28 cellular contexts compared by ENCODE assay signal in the genomic region with DNA sequence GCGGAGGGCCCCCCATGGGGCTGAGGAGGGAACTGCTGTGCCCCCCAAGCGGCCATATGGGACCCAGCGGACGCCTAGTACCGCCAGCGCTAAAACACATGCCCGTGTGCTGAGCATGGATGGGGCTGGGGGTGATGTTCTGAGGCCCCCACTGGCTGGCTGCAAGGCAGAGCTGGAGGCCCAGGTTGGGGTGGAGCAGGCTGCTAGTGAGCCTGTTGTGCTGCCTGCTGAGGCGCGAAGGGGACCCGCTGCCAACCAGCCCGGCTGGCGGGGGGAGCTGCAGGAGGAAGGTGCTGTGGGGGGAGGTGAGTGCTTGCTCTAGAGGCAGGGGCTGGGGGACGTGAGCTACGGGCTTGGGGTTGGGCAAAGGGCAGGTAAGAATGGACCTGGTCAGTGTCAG.
"Had no signal": no experiment of that assay in that cellular context is flagged by ENCODE, and none has a peak within 500 bp of the region (broad histone marks: within the 10 kb centered on the region; RNA-seq: fewer than 3 reads in every experiment).

No MANE protein-coding gene starts in this region.

- DNase-seq: activated CD4-positive, alpha-beta T cell treated with anti-CD3 and anti-CD28 coated beads for 48 hours; activated CD4-positive, alpha-beta T cell treated with anti-CD3 and anti-CD28 coated beads, Interleukin-2, amount 50 U/mL, for 48 hours; activated CD4-positive, CD25-positive, alpha-beta regulatory T cell; activated CD8-positive, alpha-beta memory T cell treated with anti-CD3 and anti-CD28 coated beads, Interleukin-2, amount 50 U/mL, for 4 hours; activated gamma-delta T cell treated with Interleukin-2 at 50 U/mL for 16 hours; activated T-cell treated with anti-CD3 and anti-CD28 coated beads, Interleukin-2, amount 50 U/mL, for 1 hour; aorta; body of pancreas; dermis blood vessel endothelial cell; effector CD4-positive, alpha-beta T cell; esophagus squamous epithelium; foreskin melanocyte; heart right ventricle; kidney glomerular epithelial cell; mammary epithelial cell; naive B cell; stimulated activated naive CD4-positive, alpha-beta T cell treated with Interleukin-2 at 50 U/mL for 16 hours; T-helper 1 cell; testis; transverse colon had no signal

- H3K9me3 ChIP-seq: adrenal gland, body of pancreas, esophagus squamous epithelium, heart right ventricle, left lung, right atrium auricular region, testis, transverse colon had no signal

- H3K9me3 Mint-ChIP-seq: activated naive CD4-positive, alpha-beta T cell treated with anti-CD3 and anti-CD28 coated beads, Interleukin-2, amount 50 U/mL, for 72 hours; activated T-helper 17 cell treated with anti-CD3 and anti-CD28 coated beads, Interleukin-2, amount 50 U/mL, for 72 hours; mesothelial cell of epicardium; naive B cell; T-helper 2 cell treated with Interferon-gamma antibody and Interleukin-4, amounts not matched to agents 5 μg/mL and 100 μg/mL, for 36 hours had no signal

- H3K27me3 ChIP-seq: adrenal gland, body of pancreas, esophagus squamous epithelium, heart right ventricle, left lung, right atrium auricular region, testis, transverse colon had no signal

- H3K4me3 Mint-ChIP-seq: activated T-helper 17 cell treated with anti-CD3 and anti-CD28 coated beads, Interleukin-2, amount 50 U/mL, for 72 hours; mesothelial cell of epicardium; T-helper 2 cell treated with Interferon-gamma antibody and Interleukin-4, amounts not matched to agents 5 μg/mL and 100 μg/mL, for 36 hours had no signal

- H3K27me3 Mint-ChIP-seq: activated T-helper 17 cell treated with anti-CD3 and anti-CD28 coated beads, Interleukin-2, amount 50 U/mL, for 72 hours; naive B cell had no signal

- H3K27ac Mint-ChIP-seq: activated T-helper 17 cell treated with anti-CD3 and anti-CD28 coated beads, Interleukin-2, amount 50 U/mL, for 72 hours; mesothelial cell of epicardium; T-helper 2 cell treated with Interferon-gamma antibody and Interleukin-4, amounts not matched to agents 5 μg/mL and 100 μg/mL, for 36 hours had no signal

- H3K27ac ChIP-seq: adrenal gland, body of pancreas, epithelial cell of prostate, esophagus squamous epithelium, heart right ventricle, left lung, right atrium auricular region, testis, transverse colon had no signal

- H3K4me3 ChIP-seq: adrenal gland, body of pancreas, esophagus squamous epithelium, heart right ventricle, left lung, right atrium auricular region, testis, transverse colon had no signal
